Comparison of ENCODE assay signal across 33 cellular contexts in genomic region chr2:165662720-165663119, GRCh38.
"Had no signal": no experiment of that assay in that cellular context is flagged by ENCODE, and none has a peak within 500 bp of the region (broad histone marks: within the 10 kb centered on the region; RNA-seq: fewer than 3 reads in every experiment).

No MANE protein-coding gene starts in this region.

- H3K27me3 Mint-ChIP-seq: activated naive CD8-positive, alpha-beta T cell treated with anti-CD3 and anti-CD28 coated beads for 36 hours had no signal

- H3K9me3 Mint-ChIP-seq: activated CD4-positive, alpha-beta memory T cell treated with anti-CD3 and anti-CD28 coated beads for 36 hours; activated naive CD4-positive, alpha-beta T cell treated with anti-CD3 and anti-CD28 coated beads, Interleukin-2, amount 50 U/mL, for 24 hours; activated T-helper 2 cell treated with anti-CD3 and anti-CD28 coated beads, Interferon-gamma antibody, Interleukin-2, Interleukin-4, amounts not matched to agents 10 μg/mL and 5 μg/mL and 100 μg/mL, durations not matched to agents 14 hours and 24 hours and 36 hours; T-helper 2 cell treated with Interferon-gamma antibody and Interleukin-4, amounts not matched to agents 5 μg/mL and 100 μg/mL, for 36 hours had no signal

- DNase-seq: activated B cell treated with CpG ODN at 0.5 μM for 24 hours; activated CD4-positive, alpha-beta memory T cell treated with anti-CD3 and anti-CD28 coated beads for 36 hours; activated CD4-positive, alpha-beta T cell treated with anti-CD3 and anti-CD28 coated beads for 48 hours; activated CD8-positive, alpha-beta memory T cell treated with anti-CD3 and anti-CD28 coated beads, Interleukin-2, amount 10 ng/mL, durations not matched to agents 7 days and 5 days; activated CD8-positive, alpha-beta memory T cell treated with anti-CD3 and anti-CD28 coated beads, Interleukin-2, amount 50 U/mL, for 4 hours; activated CD8-positive, alpha-beta T cell treated with anti-CD3 and anti-CD28 coated beads, Interleukin-2, amount 10 ng/mL, durations not matched to agents 7 days and 5 days; activated effector memory CD4-positive, alpha-beta T cell treated with anti-CD3 and anti-CD28 coated beads, Interleukin-2, amount 50 U/mL, for 16 hours; activated naive CD4-positive, alpha-beta T cell treated with anti-CD3 and anti-CD28 coated beads for 36 hours; activated naive CD8-positive, alpha-beta T cell treated with anti-CD3 and anti-CD28 coated beads for 36 hours; activated naive CD8-positive, alpha-beta T cell treated with anti-CD3 and anti-CD28 coated beads, Interleukin-2, amount 50 U/mL, for 24 hours; activated T-cell treated with anti-CD3 and anti-CD28 coated beads, Interleukin-2, amount 50 U/mL, for 1 hour; activated T-cell treated with anti-CD3 and anti-CD28 coated beads, Interleukin-2, amount 50 U/mL, for 48 hours; adrenal gland; amygdala; aorta; body of pancreas; caudate nucleus; cortex of kidney; dermis blood vessel endothelial cell; effector CD4-positive, alpha-beta T cell; effector memory CD8-positive, alpha-beta T cell; esophagus squamous epithelium; foreskin melanocyte; T-helper 1 cell; T-helper 17 cell; T1000 had no signal

- H3K4me1 Mint-ChIP-seq: activated CD8-positive, alpha-beta memory T cell treated with anti-CD3 and anti-CD28 coated beads, Interleukin-2, amount 10 ng/mL, durations not matched to agents 7 days and 5 days; activated naive CD4-positive, alpha-beta T cell treated with anti-CD3 and anti-CD28 coated beads, Interleukin-2, amount 50 U/mL, for 24 hours; activated naive CD8-positive, alpha-beta T cell treated with anti-CD3 and anti-CD28 coated beads for 36 hours; activated naive CD8-positive, alpha-beta T cell treated with anti-CD3 and anti-CD28 coated beads, Interleukin-2, amount 50 U/mL, for 24 hours; T-helper 17 cell had no signal

- H3K4me1 ChIP-seq: adrenal gland, esophagus squamous epithelium, gastroesophageal sphincter had no signal

- H3K4me3 ChIP-seq: adrenal gland, body of pancreas, esophagus squamous epithelium, gastroesophageal sphincter had no signal

- H3K27ac ChIP-seq: adrenal gland, body of pancreas, epithelial cell of prostate, esophagus squamous epithelium, gastroesophageal sphincter had no signal

- H3K36me3 ChIP-seq: adrenal gland had no signal

- H3K4me3 Mint-ChIP-seq: activated B cell treated with CpG ODN at 0.5 μM for 24 hours; activated CD4-positive, alpha-beta memory T cell treated with anti-CD3 and anti-CD28 coated beads for 36 hours; activated CD8-positive, alpha-beta memory T cell treated with anti-CD3 and anti-CD28 coated beads, Interleukin-2, amount 10 ng/mL, durations not matched to agents 7 days and 5 days; activated CD8-positive, alpha-beta T cell treated with anti-CD3 and anti-CD28 coated beads, Interleukin-2, amount 10 ng/mL, durations not matched to agents 7 days and 5 days; activated naive CD4-positive, alpha-beta T cell treated with anti-CD3 and anti-CD28 coated beads for 36 hours; activated naive CD4-positive, alpha-beta T cell treated with anti-CD3 and anti-CD28 coated beads, Interleukin-2, amount 50 U/mL, for 24 hours; activated naive CD8-positive, alpha-beta T cell treated with anti-CD3 and anti-CD28 coated beads for 36 hours; activated naive CD8-positive, alpha-beta T cell treated with anti-CD3 and anti-CD28 coated beads, Interleukin-2, amount 50 U/mL, for 24 hours; activated T-helper 1 cell treated with anti-CD3 and anti-CD28 coated beads, Interleukin-12 subunit alpha, Interleukin-12 subunit beta, Interleukin-2, Interleukin-4 antibody, amounts not matched to agents 30 ng/mL and 10 ng/mL and 1 ng/mL, durations not matched to agents 14 hours and 24 hours and 36 hours; effector memory CD8-positive, alpha-beta T cell; T-helper 17 cell; T-helper 2 cell treated with Interferon-gamma antibody and Interleukin-4, amounts not matched to agents 5 μg/mL and 100 μg/mL, for 36 hours had no signal

- H3K9me3 ChIP-seq: adrenal gland, body of pancreas, esophagus squamous epithelium, gastroesophageal sphincter had no signal

- H3K27me3 ChIP-seq: adrenal gland, body of pancreas, esophagus squamous epithelium, gastroesophageal sphincter had no signal

- ATAC-seq: activated CD4-positive, CD25-positive, alpha-beta regulatory T cell treated with anti-CD3 and anti-CD28 coated beads, Interleukin-2, amount 50 U/mL, for 24 hours; activated CD8-positive, alpha-beta memory T cell treated with anti-CD3 and anti-CD28 coated beads, Interleukin-2, amount 10 ng/mL, durations not matched to agents 7 days and 5 days; activated CD8-positive, alpha-beta T cell treated with anti-CD3 and anti-CD28 coated beads, Interleukin-2, amount 10 ng/mL, durations not matched to agents 7 days and 5 days; activated naive CD8-positive, alpha-beta T cell treated with anti-CD3 and anti-CD28 coated beads, Interleukin-2, amount 50 U/mL, for 24 hours; body of pancreas; effector memory CD8-positive, alpha-beta T cell; gastroesophageal sphincter; T-helper 17 cell had no signal

- H3K36me3 Mint-ChIP-seq: activated CD4-positive, alpha-beta memory T cell treated with anti-CD3 and anti-CD28 coated beads for 36 hours; activated CD8-positive, alpha-beta memory T cell treated with anti-CD3 and anti-CD28 coated beads, Interleukin-2, amount 10 ng/mL, durations not matched to agents 7 days and 5 days; activated naive CD4-positive, alpha-beta T cell treated with anti-CD3 and anti-CD28 coated beads, Interleukin-2, amount 50 U/mL, for 24 hours; activated naive CD8-positive, alpha-beta T cell treated with anti-CD3 and anti-CD28 coated beads for 36 hours had no signal

- H3K27ac Mint-ChIP-seq: activated B cell treated with CpG ODN at 0.5 μM for 24 hours; activated CD4-positive, alpha-beta memory T cell treated with anti-CD3 and anti-CD28 coated beads for 36 hours; activated CD8-positive, alpha-beta memory T cell treated with anti-CD3 and anti-CD28 coated beads, Interleukin-2, amount 10 ng/mL, durations not matched to agents 7 days and 5 days; activated CD8-positive, alpha-beta T cell treated with anti-CD3 and anti-CD28 coated beads, Interleukin-2, amount 10 ng/mL, durations not matched to agents 7 days and 5 days; activated naive CD4-positive, alpha-beta T cell treated with anti-CD3 and anti-CD28 coated beads for 36 hours; activated naive CD4-positive, alpha-beta T cell treated with anti-CD3 and anti-CD28 coated beads, Interleukin-2, amount 50 U/mL, for 24 hours; activated naive CD8-positive, alpha-beta T cell treated with anti-CD3 and anti-CD28 coated beads for 36 hours; activated naive CD8-positive, alpha-beta T cell treated with anti-CD3 and anti-CD28 coated beads, Interleukin-2, amount 50 U/mL, for 24 hours; activated T-helper 1 cell treated with anti-CD3 and anti-CD28 coated beads, Interleukin-12 subunit alpha, Interleukin-12 subunit beta, Interleukin-2, Interleukin-4 antibody, amounts not matched to agents 30 ng/mL and 10 ng/mL and 1 ng/mL, durations not matched to agents 14 hours and 24 hours and 36 hours; activated T-helper 2 cell treated with anti-CD3 and anti-CD28 coated beads, Interferon-gamma antibody, Interleukin-2, Interleukin-4, amounts not matched to agents 10 μg/mL and 5 μg/mL and 100 μg/mL, durations not matched to agents 14 hours and 24 hours and 36 hours; effector memory CD8-positive, alpha-beta T cell; T-helper 17 cell; T-helper 2 cell treated with Interferon-gamma antibody and Interleukin-4, amounts not matched to agents 5 μg/mL and 100 μg/mL, for 36 hours had no signal
